Comparison of ENCODE assay signal across 20 cellular contexts in the genomic region with DNA sequence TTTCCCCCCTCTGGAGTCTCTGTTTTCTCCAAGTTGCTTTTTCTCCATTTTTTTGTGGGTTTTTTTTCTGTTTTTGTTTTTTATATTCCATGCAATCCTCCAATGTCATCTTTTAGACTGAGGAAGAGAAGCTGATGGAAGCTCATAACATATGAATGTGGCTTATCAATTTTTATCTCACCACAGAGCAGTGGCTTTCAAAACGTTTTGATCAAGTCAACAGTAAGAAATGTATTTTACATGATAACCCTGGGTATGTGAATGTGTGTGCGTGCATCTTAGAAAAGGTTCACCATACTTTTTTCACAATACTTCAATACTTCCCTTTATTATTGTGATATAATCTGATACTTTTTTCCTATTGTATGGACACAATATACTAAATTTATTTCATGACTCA.
"Had no signal": no experiment of that assay in that cellular context is flagged by ENCODE, and none has a peak within 500 bp of the region (broad histone marks: within the 10 kb centered on the region; RNA-seq: fewer than 3 reads in every experiment).

No MANE protein-coding gene starts in this region.

- H3K4me3 Mint-ChIP-seq: naive B cell, nephron, type B pancreatic cell had no signal

- H3K9me3 Mint-ChIP-seq: type B pancreatic cell had no signal

- H3K27me3 ChIP-seq: esophagus muscularis mucosa, foreskin keratinocyte, heart left ventricle, ovary, right atrium auricular region, sigmoid colon had no signal

- H3K9me3 ChIP-seq: esophagus muscularis mucosa, ovary, right atrium auricular region, sigmoid colon had no signal

- H3K36me3 Mint-ChIP-seq: naive B cell, type B pancreatic cell had no signal

- H3K36me3 ChIP-seq: esophagus muscularis mucosa, heart left ventricle, ovary, right atrium auricular region, sigmoid colon had no signal

- H3K27ac ChIP-seq: epithelial cell of prostate, esophagus muscularis mucosa, foreskin keratinocyte, heart left ventricle, ovary, right atrium auricular region, sigmoid colon, skin epidermis had no signal

- H3K4me1 ChIP-seq: foreskin keratinocyte, heart left ventricle, right atrium auricular region had no signal

- H3K27me3 Mint-ChIP-seq: type B pancreatic cell had no signal

- H3K27ac Mint-ChIP-seq: naive B cell, nephron, type B pancreatic cell had no signal

- H3K4me1 Mint-ChIP-seq: naive B cell, nephron had no signal

- H3K4me3 ChIP-seq: esophagus muscularis mucosa, heart left ventricle, ovary, right atrium auricular region, sigmoid colon, skin epidermis had no signal

- DNase-seq: cortex of kidney; effector memory CD4-positive, alpha-beta T cell; foreskin keratinocyte; heart left ventricle; hippocampal formation; kidney glomerular epithelial cell; naive B cell; ovary; sigmoid colon; stimulated activated CD4-positive, alpha-beta T cell treated with anti-CD3 and anti-CD28 coated beads, Interleukin-2, amount 100 ng/mL, for 24 hours; stimulated activated CD4-positive, alpha-beta T cell treated with anti-CD3 and anti-CD28 coated beads, Interleukin-4, amount 100 ng/mL, for 4 hours; stimulated activated naive CD4-positive, alpha-beta T cell had no signal

- FAIRE-seq: islet of Langerhans, urothelium cell line had no signal
